ENCODE assay signal across 13 cellular contexts in the genomic region with DNA sequence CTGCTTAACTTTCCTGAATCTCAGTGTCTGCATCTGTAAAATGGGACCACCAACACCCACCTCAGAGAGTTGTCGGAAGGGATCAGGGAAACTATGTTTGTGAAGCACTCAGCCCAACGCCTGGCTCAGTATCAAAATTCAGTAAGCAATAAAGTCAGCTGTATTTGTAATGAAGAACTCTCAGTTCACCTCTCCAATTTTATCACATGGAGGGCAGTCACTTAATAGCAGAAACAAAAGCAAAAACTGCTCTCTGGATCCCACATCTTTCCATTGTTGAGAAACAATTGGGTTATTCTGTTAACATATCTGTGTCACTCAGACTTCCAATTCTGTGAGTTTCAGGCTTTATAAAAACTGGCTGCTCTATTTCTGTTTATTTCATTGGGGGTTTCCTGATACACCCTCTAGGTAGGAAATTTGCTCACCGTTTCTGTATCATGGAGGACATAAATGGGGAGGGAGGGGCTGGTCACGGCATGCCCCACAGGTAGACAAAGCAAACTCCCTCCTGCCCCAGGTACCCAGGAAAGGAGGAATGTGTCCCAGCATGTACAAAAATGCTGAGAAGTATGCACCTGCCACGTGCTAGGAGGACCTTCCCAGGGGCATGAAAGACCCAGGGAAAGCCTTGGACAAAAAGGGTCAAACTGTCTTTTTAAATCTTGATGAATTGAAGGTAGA.
DNase-seq lines count a peak whose midpoint lies in the region; ATAC-seq and TF ChIP-seq lines count a peak whose summit lies in the region.
"Had no signal": no experiment of that assay in that cellular context is flagged by ENCODE, and none has a peak within 500 bp of the region (broad histone marks: within the 10 kb centered on the region; RNA-seq: fewer than 3 reads in every experiment).

No MANE protein-coding gene starts in this region.

- H3K36me3 ChIP-seq in BE2C, result no peaks in the 10 kb centered on the region
- H3K36me3 ChIP-seq: gastroesophageal sphincter, vagina had no signal

- no peaks in the 10 kb centered on the region for H3K4me1 ChIP-seq in BE2C
- H3K4me1 ChIP-seq: gastroesophageal sphincter had no signal

- no peaks in the 10 kb centered on the region for H3K9me3 Mint-ChIP-seq in activated naive CD4-positive, alpha-beta T cell treated with anti-CD3 and anti-CD28 coated beads, Interleukin-2, amount 50 U/mL, for 72 hours
- H3K9me3 Mint-ChIP-seq in activated T-helper 2 cell treated with anti-CD3 and anti-CD28 coated beads, Interferon-gamma antibody, Interleukin-2, Interleukin-4, amounts not matched to agents 10 μg/mL and 5 μg/mL and 100 μg/mL, durations not matched to agents 14 hours and 24 hours and 36 hours, result no peaks in the 10 kb centered on the region
- no peaks in the 10 kb centered on the region for H3K9me3 Mint-ChIP-seq in stimulated activated naive CD8-positive, alpha-beta T cell treated with anti-CD3 and anti-CD28 coated beads, Interleukin-15, amount 100 ng/mL, for 72 hours
- H3K9me3 Mint-ChIP-seq: naive B cell had no signal

- H3K4me3 ChIP-seq in BE2C (ENCODE audit: low read depth, low read length), result no peak overlapping the region
- H3K4me3 ChIP-seq: BLaER1, gastroesophageal sphincter, vagina had no signal

- H3K4me3 Mint-ChIP-seq in activated T-helper 2 cell treated with anti-CD3 and anti-CD28 coated beads, Interferon-gamma antibody, Interleukin-2, Interleukin-4, amounts not matched to agents 10 μg/mL and 5 μg/mL and 100 μg/mL, durations not matched to agents 14 hours and 24 hours and 36 hours (ENCODE audit: low read depth), result peak overlapping the region; percentile 41
- H3K4me3 Mint-ChIP-seq in stimulated activated naive CD8-positive, alpha-beta T cell treated with anti-CD3 and anti-CD28 coated beads, Interleukin-15, amount 100 ng/mL, for 72 hours, result peak overlapping the region; percentile 76 to 85
- H3K4me3 Mint-ChIP-seq: naive B cell had no signal

- H3K9me3 ChIP-seq in BE2C, result no peaks in the 10 kb centered on the region
- H3K9me3 ChIP-seq: BLaER1, gastroesophageal sphincter, vagina had no signal

- peak overlapping the region; percentile 85 to 98 for H3K27ac Mint-ChIP-seq in activated naive CD4-positive, alpha-beta T cell treated with anti-CD3 and anti-CD28 coated beads, Interleukin-2, amount 50 U/mL, for 72 hours
- peak overlapping the region; percentile 91 for H3K27ac Mint-ChIP-seq in activated T-helper 2 cell treated with anti-CD3 and anti-CD28 coated beads, Interferon-gamma antibody, Interleukin-2, Interleukin-4, amounts not matched to agents 10 μg/mL and 5 μg/mL and 100 μg/mL, durations not matched to agents 14 hours and 24 hours and 36 hours
- H3K27ac Mint-ChIP-seq in stimulated activated naive CD8-positive, alpha-beta T cell treated with anti-CD3 and anti-CD28 coated beads, Interleukin-15, amount 100 ng/mL, for 72 hours, result peak overlapping the region; percentile 91 to 97

- no peak for TF ChIP-seq CTCF in BE2C (IDR thresholded peaks at IDR 0.05; ENCODE audit: low read depth, low read length)

- H3K27me3 Mint-ChIP-seq in activated T-helper 2 cell treated with anti-CD3 and anti-CD28 coated beads, Interferon-gamma antibody, Interleukin-2, Interleukin-4, amounts not matched to agents 10 μg/mL and 5 μg/mL and 100 μg/mL, durations not matched to agents 14 hours and 24 hours and 36 hours (ENCODE audit: low read depth), result no peaks in the 10 kb centered on the region
- H3K27me3 Mint-ChIP-seq in stimulated activated naive CD8-positive, alpha-beta T cell treated with anti-CD3 and anti-CD28 coated beads, Interleukin-15, amount 100 ng/mL, for 72 hours, result no peaks in the 10 kb centered on the region
- H3K27me3 Mint-ChIP-seq: naive B cell had no signal

- H3K4me1 Mint-ChIP-seq in activated T-helper 2 cell treated with anti-CD3 and anti-CD28 coated beads, Interferon-gamma antibody, Interleukin-2, Interleukin-4, amounts not matched to agents 10 μg/mL and 5 μg/mL and 100 μg/mL, durations not matched to agents 14 hours and 24 hours and 36 hours (ENCODE audit: low read depth), result peaks cover 57% of the 10 kb centered on the region
- H3K4me1 Mint-ChIP-seq in stimulated activated naive CD8-positive, alpha-beta T cell treated with anti-CD3 and anti-CD28 coated beads, Interleukin-15, amount 100 ng/mL, for 72 hours, result peaks cover 64% of the 10 kb centered on the region

- no peak for DNase-seq in activated naive CD4-positive, alpha-beta T cell treated with anti-CD3 and anti-CD28 coated beads, Interleukin-2, amount 50 U/mL, for 72 hours (ENCODE audit: low spot score in 2 of 2)
- DNase-seq in activated naive CD4-positive, alpha-beta T cell (lab: John Stamatoyannopoulos, UW), result no peak
- no peak for DNase-seq in activated T-helper 2 cell treated with anti-CD3 and anti-CD28 coated beads, Interferon-gamma antibody, Interleukin-2, Interleukin-4, amounts not matched to agents 10 μg/mL and 5 μg/mL and 100 μg/mL, durations not matched to agents 14 hours and 24 hours and 36 hours (ENCODE audit: low spot score)
- no peak for DNase-seq in stimulated activated naive CD8-positive, alpha-beta T cell treated with anti-CD3 and anti-CD28 coated beads, Interleukin-15, amount 100 ng/mL, for 72 hours
- DNase-seq in BE2C (no peak), SW480 (ENCODE audit: low spot score) (no peak), NCI-H2107 (lab: John Stamatoyannopoulos, UW) (no peak)
- DNase-seq: naive B cell, NCI-H345 had no signal

- intact Hi-C loops in activated T-helper 2 cell treated with anti-CD3 and anti-CD28 coated beads, Interferon-gamma antibody, Interleukin-2, Interleukin-4, amounts not matched to agents 10 μg/mL and 5 μg/mL and 100 μg/mL, durations not matched to agents 14 hours and 24 hours and 36 hours (cut with micrococcal nuclease), result loop anchor here (1.0 to 2.0 kb wide), 2 partner anchors 9 to 15 kb away; no protein-coding TSS in a partner anchor

- peaks cover 0 to 26% of the 10 kb centered on the region in 2 donors for H3K36me3 Mint-ChIP-seq in activated naive CD4-positive, alpha-beta T cell treated with anti-CD3 and anti-CD28 coated beads, Interleukin-2, amount 50 U/mL, for 72 hours
- peaks cover 27% of the 10 kb centered on the region for H3K36me3 Mint-ChIP-seq in activated T-helper 2 cell treated with anti-CD3 and anti-CD28 coated beads, Interferon-gamma antibody, Interleukin-2, Interleukin-4, amounts not matched to agents 10 μg/mL and 5 μg/mL and 100 μg/mL, durations not matched to agents 14 hours and 24 hours and 36 hours (ENCODE audit: low read depth)
- H3K36me3 Mint-ChIP-seq: naive B cell had no signal

- ATAC-seq in activated naive CD4-positive, alpha-beta T cell treated with anti-CD3 and anti-CD28 coated beads, Interleukin-2, amount 50 U/mL, for 72 hours, result no peak
- ATAC-seq in HG02938 (IDR thresholded peaks at IDR 0.05; ENCODE audit: unreplicated experiment), result peak; percentile 11
- ATAC-seq in stimulated activated naive CD8-positive, alpha-beta T cell treated with anti-CD3 and anti-CD28 coated beads, Interleukin-15, amount 100 ng/mL, for 72 hours, result peak; percentile 1
- ATAC-seq: gastroesophageal sphincter had no signal

- no peaks in the 10 kb centered on the region for H3K27me3 ChIP-seq in BE2C
- H3K27me3 ChIP-seq: BLaER1, gastroesophageal sphincter, vagina had no signal

Comparison
In these comparisons a context has a peak if more than half of its experiments do, and no peak if none do; other contexts are left out.
1. ATAC-seq: peak in HG02938 (single experiment) and stimulated activated naive CD8-positive, alpha-beta T cell treated with anti-CD3 and anti-CD28 coated beads, Interleukin-15, amount 100 ng/mL, for 72 hours (single experiment); none in activated naive CD4-positive, alpha-beta T cell treated with anti-CD3 and anti-CD28 coated beads, Interleukin-2, amount 50 U/mL, for 72 hours (0 of 2).
2. Peak in every context shown above with its lines, with median percentiles within 50 percentile points of each other: H3K27ac Mint-ChIP-seq.